In the genomic region with DNA sequence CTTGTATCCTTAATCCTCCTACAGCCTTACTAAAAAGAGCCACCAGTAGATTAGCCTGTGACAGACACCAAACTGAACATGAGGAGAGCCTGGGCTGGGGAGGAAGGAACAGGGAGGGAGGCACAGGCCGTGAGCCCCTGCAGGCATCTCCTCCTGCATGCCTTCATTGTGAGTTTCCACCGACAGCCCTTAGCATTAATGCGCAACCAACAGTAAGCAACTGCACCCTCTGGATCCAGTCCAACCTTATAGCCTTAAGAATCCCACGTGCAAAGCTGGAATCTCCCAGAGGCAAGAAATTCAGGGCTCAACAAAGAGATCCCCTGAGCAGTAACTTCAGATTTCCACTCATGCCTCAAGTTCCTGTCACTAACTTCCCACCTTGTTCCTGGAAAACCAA, we compare ENCODE assay signal across 11 cellular contexts.
DNase-seq lines count a peak whose midpoint lies in the region; ATAC-seq, FAIRE-seq and TF ChIP-seq lines count a peak whose summit lies in the region.
"Had no signal": no experiment of that assay in that cellular context is flagged by ENCODE, and none has a peak within 500 bp of the region (broad histone marks: within the 10 kb centered on the region; RNA-seq: fewer than 3 reads in every experiment).

No MANE protein-coding gene starts in this region.

- H2BK5ac ChIP-seq in IMR-90 (ENCODE audit: low read depth, low read length, poor library complexity, severe bottlenecking), result peak overlapping the region; percentile 85

- no peak overlapping the region; the same call in 1 of the 2 replicates for H4K5ac ChIP-seq in IMR-90 (ENCODE audit: low read depth, low read length)

- no peaks in the 10 kb centered on the region for H3K27me3 Mint-ChIP-seq in astrocyte (ENCODE audit: low read depth, unreplicated experiment)

- H3K4me1 ChIP-seq in IMR-90 (ENCODE audit: control insufficient read depth, insufficient read depth, low read length) (peaks cover 53% of the 10 kb centered on the region), astrocyte (ENCODE audit: insufficient read depth, low read length) (peaks cover 94% of the 10 kb centered on the region), lung (ENCODE audit: control insufficient read depth in 2 of 2, insufficient read depth in 2 of 2, low read length in 2 of 2) (peaks cover 35 to 69% of the 10 kb centered on the region in 2 donors)

- peaks cover 12% of the 10 kb centered on the region for H3K36me3 Mint-ChIP-seq in astrocyte (ENCODE audit: low read depth, unreplicated experiment)

- FAIRE-seq in astrocyte (lab: Jason Lieb, UNC), result peak; percentile 65

- POLR2A ChIA-PET in IMR-90 (lab: Charles Lee; ENCODE audit: unreplicated experiment), result interaction anchor here (0.6 kb wide), 1 partner anchor 15 kb away, joined by 5 read pairs; no protein-coding TSS in a partner anchor

- H3K27me3 ChIP-seq in IMR-90 (ENCODE audit: control insufficient read depth, insufficient read depth, low read length), result no peaks in the 10 kb centered on the region
- H3K27me3 ChIP-seq in astrocyte (ENCODE audit: insufficient read depth, low read length), result no peaks in the 10 kb centered on the region
- H3K27me3 ChIP-seq in lung (ENCODE audit: control insufficient read depth, insufficient read depth), result no peaks in the 10 kb centered on the region

- H3K4me2 ChIP-seq in IMR-90 (ENCODE audit: low read depth, low read length), result peak overlapping the region; percentile 61; the same call in 1 of the 2 replicates
- peak overlapping the region; percentile 83 for H3K4me2 ChIP-seq in astrocyte (ENCODE audit: low read length)

- CTCF ChIA-PET in IMR-90 (lab: Yijun Ruan, JAX), result no interaction called here

- peak overlapping the region; percentile 46; the same call in 1 of the 2 replicates for H3K23ac ChIP-seq in IMR-90 (ENCODE audit: low read depth, low read length)

- peak overlapping the region; percentile 80 for H2BK120ac ChIP-seq in IMR-90 (ENCODE audit: low read depth, low read length)

- no peak overlapping the region; the same call in 2 of the 3 replicates for H2BK15ac ChIP-seq in IMR-90 (ENCODE audit: low read depth, low read length)

- in situ Hi-C loops in IMR-90 (cut with MboI; ENCODE audit: low sequenced_read_pairs), result loop anchor here (25.0 kb wide), 1 partner anchor 465 kb away; no protein-coding TSS in a partner anchor

- H3K27ac ChIP-seq in IMR-90 (ENCODE audit: insufficient read depth, low read length) (peak overlapping the region; percentile 19; the same call in 1 of the 2 replicates), astrocyte (ENCODE audit: low read depth, low read length) (peak overlapping the region; percentile 95), lung (ENCODE audit: low read depth in 1 of 2, low read length in 1 of 2) (peak overlapping the region; percentile 74 to 90)

- H3K56ac ChIP-seq in IMR-90 (ENCODE audit: extremely low read depth, insufficient read depth, low read length), result no peak overlapping the region

- peak overlapping the region; percentile 64; the same call in 1 of the 2 replicates for H2BK20ac ChIP-seq in IMR-90 (ENCODE audit: low read depth, low read length)

- H3K9ac ChIP-seq in IMR-90 (ENCODE audit: low read depth, low read length) (peak overlapping the region; percentile 2; the same call in 1 of the 2 replicates), astrocyte (ENCODE audit: low read length) (peak overlapping the region; percentile 88)

- no peak overlapping the region for H2AK9ac ChIP-seq in IMR-90 (replicated peaks; ENCODE audit: low read depth, low read length, poor library complexity)

- no peak overlapping the region for H3K4me3 Mint-ChIP-seq in astrocyte (ENCODE audit: unreplicated experiment)

- H4K20me1 ChIP-seq in IMR-90 (ENCODE audit: insufficient read depth, low read length) (peaks cover 88% of the 10 kb centered on the region), astrocyte (ENCODE audit: insufficient read depth, low read length) (peaks cover 12% of the 10 kb centered on the region)

- peak overlapping the region; percentile 62; the same call in 1 of the 2 replicates for H3K4ac ChIP-seq in IMR-90 (ENCODE audit: low read depth, low read length)

- BruUV-seq in IMR-90 (replicated peaks; lab: Mats Ljungman, UMichigan), result no TSS peak

- peak overlapping the region; percentile 59; the same call in 1 of the 2 replicates for H3K18ac ChIP-seq in IMR-90 (ENCODE audit: low read depth, low read length)

- WGBS in IMR-90 (ENCODE audit: extremely low coverage in 2 of 2, insufficient read length in 1 of 2), 2 experiments, result 40% methylated on average over 1 of the region's 4 CpGs; no CpG with 5 or more reads in 1 of the 2 experiments
- 51 to 61% methylated on average over 4 of the region's 4 CpGs for WGBS in lung, 2 donors

- TF ChIP-seq CTCF in IMR-90 (conservative IDR thresholded peaks at IDR 0.05; ENCODE audit: low read depth, low read length) (no peak), astrocyte (IDR thresholded peaks at IDR 0.05; ENCODE audit: insufficient read depth, low read depth, low read length) (no peak), lung (IDR thresholded peaks at IDR 0.05; ENCODE audit: control extremely low read depth, extremely low read depth) (no peak)

- H3K79me1 ChIP-seq in IMR-90 (ENCODE audit: low read depth in 1 of 2, low read length in 2 of 2), result peaks cover 8 to 90% of the 10 kb centered on the region in 2 experiments; a peak in 3 of 4 replicates

- peak overlapping the region; percentile 19; the same call in 1 of the 2 replicates for H3K14ac ChIP-seq in IMR-90 (replicated peaks; ENCODE audit: low read depth, low read length)

- H3K79me2 ChIP-seq in astrocyte (ENCODE audit: insufficient read depth, low read length), result peaks cover 92% of the 10 kb centered on the region

- H3K27ac Mint-ChIP-seq in astrocyte (ENCODE audit: unreplicated experiment), result peak overlapping the region; percentile 93

- no peak for TF ChIP-seq POLR2A in IMR-90 (IDR thresholded peaks at IDR 0.05; ENCODE audit: low read depth, low read length)

- H4K8ac ChIP-seq in IMR-90 (ENCODE audit: low read depth in 2 of 2, low read length in 2 of 2), result no peak overlapping the region; a peak in 1 of 4 replicates

- dilution Hi-C loops in IMR-90 (cut with HindIII; ENCODE audit: low sequenced_read_pairs, unreplicated experiment), result no loop called here

- no peaks in the 10 kb centered on the region for H3K9me3 Mint-ChIP-seq in astrocyte (ENCODE audit: unreplicated experiment)

- peak; percentile 31 for ATAC-seq in IMR-90 (ENCODE audit: low read depth)
- ATAC-seq in lung (ENCODE audit: insufficient read depth, low FRiP score), result no peak
- ATAC-seq in HG02642 (IDR thresholded peaks at IDR 0.05; ENCODE audit: poor library complexity, unreplicated experiment), result no peak

- H3K36me3 ChIP-seq in IMR-90 (ENCODE audit: control insufficient read depth, insufficient read depth, low read length) (peaks cover 4% of the 10 kb centered on the region), astrocyte (ENCODE audit: insufficient read depth, low read length) (no peaks in the 10 kb centered on the region), lung (ENCODE audit: control insufficient read depth in 2 of 2, insufficient read depth in 2 of 2, low read length in 2 of 2) (peaks cover 0 to 4% of the 10 kb centered on the region in 2 donors)

- no peak overlapping the region for H2AFZ ChIP-seq in IMR-90 (replicated peaks; ENCODE audit: low read length, poor library complexity)
- H2AFZ ChIP-seq in astrocyte (ENCODE audit: low read depth, low read length), result no peak overlapping the region

- no peak; the same call in 1 of the 2 replicates for TF ChIP-seq RAD21 in IMR-90 (IDR thresholded peaks at IDR 0.05; ENCODE audit: low read length)

- intact Hi-C loops in IMR-90 (cut with micrococcal nuclease), result no loop called here

- H4K91ac ChIP-seq in IMR-90 (ENCODE audit: insufficient read depth, low read depth, low read length), result peak overlapping the region; percentile 7; the same call in 1 of the 2 replicates

- peaks cover 95% of the 10 kb centered on the region for H3K4me1 Mint-ChIP-seq in astrocyte (ENCODE audit: low read depth, unreplicated experiment)

- H3K4me3 ChIP-seq in IMR-90 (ENCODE audit: insufficient read depth, low read depth, low read length) (no peak overlapping the region), astrocyte (ENCODE audit: insufficient read depth, low read depth, low read length) (peak overlapping the region; percentile 1), lung (no peak overlapping the region)

- peak; percentile 48 for DNase-seq in A172 (ENCODE audit: low spot score)
- DNase-seq in IMR-90, result peak; percentile 96
- peak; percentile 94 for DNase-seq in astrocyte (ENCODE audit: low read depth)
- DNase-seq in lung (ENCODE audit: low spot score), result no peak
- no peak for DNase-seq in RPMI8226
- no peak for DNase-seq in HK-2 (ENCODE audit: unreplicated experiment)
- DNase-seq in effector CD8-positive, alpha-beta T cell (lab: John Stamatoyannopoulos, UW), result no peak
- DNase-seq: GDM1, H7, NCI-H1694 had no signal

- H2AK5ac ChIP-seq in IMR-90 (ENCODE audit: low read depth, low read length), result no peak overlapping the region; the same call in 1 of the 2 replicates

- H3K9me3 ChIP-seq in IMR-90 (ENCODE audit: control insufficient read depth, insufficient read depth, low read length) (no peaks in the 10 kb centered on the region), astrocyte (ENCODE audit: insufficient read depth, low read depth, low read length) (no peaks in the 10 kb centered on the region), lung (ENCODE audit: control insufficient read depth in 2 of 2, insufficient read depth in 1 of 2, low read length in 1 of 2) (no peaks in the 10 kb centered on the region)

- peaks cover 48% of the 10 kb centered on the region for H3K9me1 ChIP-seq in IMR-90 (ENCODE audit: insufficient read depth, low read length)

TF ChIP-seq in IMR-90, 13 proteins besides CTCF, POLR2A, EP300 and RAD21 (continues in another document):
- TF ChIP-seq, protein P1, sequence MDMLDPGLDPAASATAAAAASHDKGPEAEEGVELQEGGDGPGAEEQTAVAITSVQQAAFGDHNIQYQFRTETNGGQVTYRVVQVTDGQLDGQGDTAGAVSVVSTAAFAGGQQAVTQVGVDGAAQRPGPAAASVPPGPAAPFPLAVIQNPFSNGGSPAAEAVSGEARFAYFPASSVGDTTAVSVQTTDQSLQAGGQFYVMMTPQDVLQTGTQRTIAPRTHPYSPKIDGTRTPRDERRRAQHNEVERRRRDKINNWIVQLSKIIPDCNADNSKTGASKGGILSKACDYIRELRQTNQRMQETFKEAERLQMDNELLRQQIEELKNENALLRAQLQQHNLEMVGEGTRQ (IDR thresholded peaks at IDR 0.05; ENCODE audit: low read depth, low read length), result peak; percentile 26; the same call in 1 of the 2 replicates
- TF ChIP-seq SMC3 (IDR thresholded peaks at IDR 0.05; ENCODE audit: low read depth, low read length), result no peak
- TF ChIP-seq ELK1 (IDR thresholded peaks at IDR 0.05; ENCODE audit: borderline replicate concordance, low read depth, low read length), result no peak

Comparison
In these comparisons a context has a peak if more than half of its experiments do, and no peak if none do; other contexts are left out.
1. DNase-seq: peak in A172 (single experiment), IMR-90 (single experiment) and astrocyte (single experiment); none in lung (single experiment), RPMI8226 (single experiment), HK-2 (single experiment) and effector CD8-positive, alpha-beta T cell (single experiment).
2. H3K27ac ChIP-seq: peak in every context shown above with its lines; median percentile 95 in astrocyte; 82 in lung; 19 in IMR-90.